In genomic region chr1:167935252-167936067, GRCh38 we compare ENCODE assay signal across 8 cellular contexts. TPM values are rescaled to one million over a fixed set of nuclear protein-coding genes. Genes with fewer than 3 reads are reported as not detected.
DNase-seq lines count a peak whose midpoint lies in the region; ATAC-seq, FAIRE-seq and TF ChIP-seq lines count a peak whose summit lies in the region.

No MANE protein-coding gene starts in this region.

- peak overlapping the region; percentile 91 for H3K9ac ChIP-seq in KMS-11
- peak overlapping the region; percentile 94 for H3K9ac ChIP-seq in SK-N-SH
- H3K9ac ChIP-seq in GM12878 (ENCODE audit: control insufficient read depth, insufficient read depth, low read length) = peak overlapping the region; percentile 96
- H3K9ac ChIP-seq in smooth muscle cell (ENCODE audit: low read depth) = peak overlapping the region; percentile 98

- H3K36me3 ChIP-seq in GM23338 (ENCODE audit: insufficient read depth) (no peaks in the 10 kb centered on the region), KMS-11 (ENCODE audit: insufficient read depth) (no peaks in the 10 kb centered on the region), SK-N-SH (replicated peaks in 1 of 2; ENCODE audit: control insufficient read depth in 1 of 2, insufficient read depth in 2 of 2, low read length in 1 of 2) (no peaks in the 10 kb centered on the region), GM12878 (ENCODE audit: control insufficient read depth in 2 of 2, insufficient read depth in 2 of 2, low read length in 1 of 2) (no peaks in the 10 kb centered on the region), smooth muscle cell (ENCODE audit: low read depth) (no peaks in the 10 kb centered on the region)

- H3K79me2 ChIP-seq in GM23338 (replicated peaks; ENCODE audit: insufficient read depth) = peaks cover 67% of the 10 kb centered on the region
- H3K79me2 ChIP-seq in KMS-11 (ENCODE audit: insufficient read depth, low read depth) = peaks cover 58% of the 10 kb centered on the region
- H3K79me2 ChIP-seq in SK-N-SH (ENCODE audit: insufficient read depth) = peaks cover 85% of the 10 kb centered on the region
- H3K79me2 ChIP-seq in GM12878 (ENCODE audit: control insufficient read depth, insufficient read depth, low read length) = peaks cover 74% of the 10 kb centered on the region
- peaks cover 80% of the 10 kb centered on the region for H3K79me2 ChIP-seq in smooth muscle cell (ENCODE audit: low read depth)

- H4K20me1 ChIP-seq in GM23338 (replicated peaks; ENCODE audit: insufficient read depth) (no peaks in the 10 kb centered on the region), KMS-11 (ENCODE audit: insufficient read depth) (no peaks in the 10 kb centered on the region), SK-N-SH (ENCODE audit: insufficient read depth) (peaks cover 25% of the 10 kb centered on the region), GM12878 (ENCODE audit: control insufficient read depth, insufficient read depth) (no peaks in the 10 kb centered on the region), smooth muscle cell (ENCODE audit: low read depth) (peaks cover 53% of the 10 kb centered on the region)

- peaks cover 25% of the 10 kb centered on the region for H3K4me1 ChIP-seq in GM23338 (ENCODE audit: insufficient read depth)
- H3K4me1 ChIP-seq in KMS-11 (ENCODE audit: low read depth, poor library complexity, severe bottlenecking) = peaks cover 55% of the 10 kb centered on the region
- H3K4me1 ChIP-seq in SK-N-SH (ENCODE audit: control insufficient read depth in 1 of 2, insufficient read depth in 2 of 2, low read depth in 1 of 2, low read length in 1 of 2) = peaks cover 8 to 27% of the 10 kb centered on the region in 2 experiments; a peak in 3 of 4 replicates
- H3K4me1 ChIP-seq in GM12878 (ENCODE audit: control insufficient read depth, insufficient read depth, low read length) = no peaks in the 10 kb centered on the region
- H3K4me1 ChIP-seq in smooth muscle cell (ENCODE audit: low read depth) = peaks cover 23% of the 10 kb centered on the region

- TF ChIP-seq RAD21 in SK-N-SH (IDR thresholded peaks at IDR 0.05; ENCODE audit: low read length) = no peak
- TF ChIP-seq RAD21 in GM12878 (IDR thresholded peaks at IDR 0.05; ENCODE audit: insufficient read depth, low read depth, low read length) = no peak

- BruUV-seq in GM12878 (replicated peaks; lab: Mats Ljungman, UMichigan) = TSS peak; percentile 67

- H3K27ac ChIP-seq in GM23338 (ENCODE audit: low read depth) = peak overlapping the region; percentile 50
- H3K27ac ChIP-seq in KMS-11 = peak overlapping the region; percentile 91
- H3K27ac ChIP-seq in SK-N-SH (ENCODE audit: low read depth in 2 of 2, low read length in 1 of 2) = peak overlapping the region; percentile 87 to 94
- peak overlapping the region; percentile 99 for H3K27ac ChIP-seq in GM12878 (ENCODE audit: control insufficient read depth, insufficient read depth)
- H3K27ac ChIP-seq in smooth muscle cell (ENCODE audit: low read depth) = peak overlapping the region; percentile 97

- H3F3A ChIP-seq in GM23338 (replicated peaks; ENCODE audit: low read depth) (0 out of 2 replicates have a peak, but pooled peaks cover 3% of the 10 kb centered on the region), SK-N-SH (replicated peaks; ENCODE audit: insufficient read depth) (peaks cover 10% of the 10 kb centered on the region), smooth muscle cell (ENCODE audit: low read depth) (peaks cover 5% of the 10 kb centered on the region)

- H3K9me2 ChIP-seq in GM23338 (ENCODE audit: insufficient read depth) (no peaks in the 10 kb centered on the region), SK-N-SH (no peaks in the 10 kb centered on the region)

- TF ChIP-seq EP300 in SK-N-SH (IDR thresholded peaks at IDR 0.05; ENCODE audit: borderline replicate concordance in 1 of 2, low read depth in 1 of 2, low read length in 1 of 2) = no peak
- TF ChIP-seq EP300 in GM12878 (IDR thresholded peaks at IDR 0.05; ENCODE audit: borderline replicate concordance in 1 of 2, control insufficient read depth in 1 of 2, low read depth in 2 of 2, low read length in 2 of 2) = 0 out of 4 replicates have a peak, but pooled peaks of 1 of the 2 experiments have one; percentile 18

- H3K4me3 ChIP-seq in GM23338 (peak overlapping the region; percentile 55), KMS-11 (IDR thresholded peaks at IDR 0.05; ENCODE audit: insufficient read depth, low read depth, low read length) (peak overlapping the region; percentile 58), SK-N-SH (ENCODE audit: low read depth in 2 of 2, low read length in 1 of 2) (peak overlapping the region; percentile 71 to 81), GM12878 (peak overlapping the region; percentile 78), smooth muscle cell (peak overlapping the region; percentile 71)

- H3K27ac Mint-ChIP-seq in GM23338 = peak overlapping the region; percentile 61

- CTCF ChIA-PET in SK-N-SH (lab: Yijun Ruan, JAX) (interaction anchor here (0.6 to 1.1 kb wide), 5 partner anchors 15 to 147 kb away, joined by 3 to 4 read pairs (median 3); no protein-coding TSS in a partner anchor), GM12878 (lab: Yijun Ruan, JAX) (interaction anchor here (0.9 to 2.1 kb wide), 5 partner anchors 10 to 147 kb away, joined by 3 to 13 read pairs (median 3); no protein-coding TSS in a partner anchor)

- H3K9me3 Mint-ChIP-seq in GM23338 = no peaks in the 10 kb centered on the region; the same call in 2 of the 3 replicates

- peak; percentile 28 for DNase-seq in GM10266 (ENCODE audit: extremely low spot score)
- peak; percentile 56 for DNase-seq in GM23338 (ENCODE audit: low spot score)
- DNase-seq in SK-N-SH = peak; percentile 24
- DNase-seq in GM12878 (ENCODE audit: low read depth, low spot score) = no peak
- DNase-seq in iPS-NIHi11 (ENCODE audit: low spot score) = peak; percentile 39
- DNase-seq in smooth muscle cell (lab: John Stamatoyannopoulos, UW; ENCODE audit: unreplicated experiment) = no peak
- DNase-seq in epidermal melanocyte (ENCODE audit: insufficient read length, low spot score) = no peak

- TF ChIP-seq POLR2A in GM12878 (IDR thresholded peaks at IDR 0.05; ENCODE audit: low read depth, low read length) = peak; percentile 73

- H3K9me3 ChIP-seq in SK-N-SH (no peaks in the 10 kb centered on the region), GM12878 (replicated peaks; ENCODE audit: control insufficient read depth, insufficient read depth, low read length) (no peaks in the 10 kb centered on the region), smooth muscle cell (replicated peaks; ENCODE audit: low read depth) (no peaks in the 10 kb centered on the region)

- peak overlapping the region; percentile 84 for H3K4me3 Mint-ChIP-seq in GM23338

- ATAC-seq in GM23338 (peak; percentile 21), GM12878 (peak; percentile 23)

- H3K27me3 ChIP-seq in GM23338 (ENCODE audit: insufficient read depth) (no peaks in the 10 kb centered on the region), KMS-11 (ENCODE audit: insufficient read depth, low read depth) (no peaks in the 10 kb centered on the region), SK-N-SH (ENCODE audit: insufficient read depth) (no peaks in the 10 kb centered on the region), GM12878 (replicated peaks in 1 of 2; ENCODE audit: control insufficient read depth in 2 of 2, insufficient read depth in 2 of 2, low read length in 1 of 2) (no peaks in the 10 kb centered on the region), smooth muscle cell (ENCODE audit: low read depth) (no peaks in the 10 kb centered on the region)

- 2% methylated on average over 34 of the region's 45 CpGs for WGBS in SK-N-SH (ENCODE audit: low lambda C conversion rate)
- 3% methylated on average over 39 of the region's 45 CpGs for WGBS in GM12878 (ENCODE audit: insufficient coverage, insufficient replicate concordance, low lambda C conversion rate, missing lambda C conversion rate)
- 2% methylated on average over 42 of the region's 45 CpGs for WGBS in smooth muscle cell (ENCODE audit: low lambda C conversion rate)

- no peak for FAIRE-seq in GM12878 (lab: Jason Lieb, UNC)

- H3K4me2 ChIP-seq in GM23338 (peak overlapping the region; percentile 93), KMS-11 (peak overlapping the region; percentile 80), SK-N-SH (peak overlapping the region; percentile 89), GM12878 (ENCODE audit: control insufficient read depth, insufficient read depth) (peak overlapping the region; percentile 75), smooth muscle cell (peak overlapping the region; percentile 88)

- SMC1A ChIA-PET in GM12878 (lab: Charles Lee; ENCODE audit: uncharacterized antibody, unreplicated experiment) = interaction anchor here (0.9 to 2.5 kb wide), 10 partner anchors 8 to 221 kb away, joined by 3 to 11 read pairs (median 4); no protein-coding TSS in a partner anchor

- H3K4me1 Mint-ChIP-seq in GM23338 = peaks cover 15% of the 10 kb centered on the region

- in situ Hi-C loops in GM12878 (cut with MboI) = loop anchor here (5.0 kb wide), 1 partner anchor 218 kb away; no protein-coding TSS in a partner anchor

- TF ChIP-seq CTCF in GM10266 (IDR thresholded peaks at IDR 0.05; ENCODE audit: control insufficient read depth, insufficient read depth, low read depth, missing control alignments) = no peak
- no peak for TF ChIP-seq CTCF in GM23338 (conservative IDR thresholded peaks at IDR 0.05; ENCODE audit: low read depth in 2 of 2)
- no peak for TF ChIP-seq CTCF in KMS-11 (conservative IDR thresholded peaks at IDR 0.05; ENCODE audit: low read depth, low read length)
- TF ChIP-seq CTCF in SK-N-SH (IDR thresholded peaks at IDR 0.05) = peak; percentile 8; the same call in 1 of the 2 replicates
- no peak for TF ChIP-seq CTCF in GM12878 (IDR thresholded peaks at IDR 0.05 in 2 of 3, conservative IDR thresholded peaks at IDR 0.05 in 1 of 3; ENCODE audit: control insufficient read depth in 2 of 3, extremely low read depth in 1 of 3, insufficient read depth in 1 of 3, low read depth in 3 of 3, low read length in 3 of 3)
- TF ChIP-seq CTCF in smooth muscle cell (IDR thresholded peaks at IDR 0.05; ENCODE audit: borderline replicate concordance, insufficient read depth, poor library complexity, severe bottlenecking) = no peak

- H3K36me3 Mint-ChIP-seq in GM23338 (ENCODE audit: low read depth) = peaks cover 3% of the 10 kb centered on the region; the same call in 1 of the 3 replicates

- intact Hi-C loops in GM12878 (cut with micrococcal nuclease; ENCODE audit: unreplicated experiment) = loop anchor here (2.0 to 10.0 kb wide), 4 partner anchors 133 to 331 kb away; partner anchors contain the start of gene TIPRL

- POLR2A ChIA-PET in SK-N-SH (lab: Yijun Ruan, JAX) = interaction anchor here (1.0 to 1.3 kb wide), 3 partner anchors 200 to 213 kb away, joined by 3 read pairs; partner anchors contain the start of gene MPZL1
- POLR2A ChIA-PET in GM12878 (lab: Charles Lee) = interaction anchor here (0.6 to 2.5 kb wide), 13 partner anchors 8 to 1222 kb away, joined by 3 to 20 read pairs (median 4); partner anchors contain the start of gene SFT2D2

- H2AFZ ChIP-seq in GM23338 (peak overlapping the region; percentile 77), KMS-11 (ENCODE audit: low read depth) (peak overlapping the region; percentile 70), SK-N-SH (ENCODE audit: low read depth) (peak overlapping the region; percentile 54), GM12878 (ENCODE audit: control insufficient read depth, low read depth, low read length) (peak overlapping the region; percentile 94), smooth muscle cell (ENCODE audit: low read depth) (peak overlapping the region; percentile 35)

- peaks cover 14% of the 10 kb centered on the region for H3K27me3 Mint-ChIP-seq in GM23338 (ENCODE audit: insufficient read depth, low read depth, poor library complexity)

- RAD21 ChIA-PET in GM12878 (lab: Charles Lee; ENCODE audit: unreplicated experiment) = interaction anchor here (0.5 to 2.4 kb wide), 10 partner anchors 8 to 290 kb away, joined by 3 to 12 read pairs (median 4); partner anchors contain the start of gene SFT2D2

RNA-seq across cellular contexts. Expression of gene DCAF6, which starts 1.0 kb away (rescaled TPM):
- total RNA-seq in GM23338 (2014; rRNA removed; shearing (Covaris generic)) = 24.6 and 27.3 TPM in 2 replicates
- polyA plus RNA-seq in GM23338 (2016; fragmentation: Nextera tagmentation; extraction: Ambion mirVana) (16.7 and 18.6 TPM in 2 replicates), SK-N-SH (2012; rRNA removed) (31.3 and 46.1 TPM in 2 replicates), GM12878 (2011; rRNA removed) (62.7 and 98.0 TPM in 2 replicates), GM12878 (2014; fragmentation: Illumina TruSeq; extraction: Trizol) (40.6 and 47.5 TPM in 2 replicates), GM12878 (2014; fragmentation: Nextera tagmentation; extraction: Ambion mirVana) (10 to 100 TPM; 11.4 to 18.3 TPM), GM12878 (2014; rRNA removed) (24.2 and 29.5 TPM in 2 replicates), GM12878 (2016; fragmentation: Nextera tagmentation; extraction: Ambion mirVana) (10 to 100 TPM; 51.2 to 58.1 TPM), smooth muscle cell (27.4 and 33.6 TPM in 2 replicates)
- 50.7 and 65.5 TPM in 2 replicates for polyA plus RNA-seq in SK-N-SH (2012; cell fraction: cytosol; rRNA removed)
- 20.4 and 36.3 TPM in 2 replicates for polyA plus RNA-seq in SK-N-SH (2012; cell fraction: nucleus; rRNA removed)
- total RNA-seq in GM12878 (2013; cell fraction: nucleolus; rRNA removed) = 188 and 208 TPM in 2 replicates
- total RNA-seq in GM12878 (2014; rRNA removed) (25.9 and 29.3 TPM in 2 replicates), GM12878 (2014; rRNA removed; fragmentation: Illumina TruSeq; extraction: Trizol) (36.6 and 39.6 TPM in 2 replicates), GM12878 (2021) (26.2 and 27.8 TPM in 2 replicates), smooth muscle cell (30.0 and 34.9 TPM in 2 replicates)
- 21.0 TPM for polyA plus RNA-seq in GM12878 (2011; ENCODE audit: low read depth)
- 30.7 and 48.6 TPM in 2 replicates for polyA plus RNA-seq in GM12878 (2011; cell fraction: cytosol; rRNA removed)
- 40.0 and 42.7 TPM in 2 replicates for polyA plus RNA-seq in GM12878 (2011; cell fraction: nucleus; rRNA removed)
- polyA plus RNA-seq in GM12878 (2012) = 28.6 and 30.5 TPM in 2 replicates
- 71.9 and 140 TPM in 2 replicates for polyA minus RNA-seq in GM12878 (2011; rRNA and poly(A)+ RNA removed)
- 16.7 and 20.0 TPM in 2 replicates for polyA minus RNA-seq in GM12878 (2011; cell fraction: cytosol; rRNA and poly(A)+ RNA removed)
- 51.3 and 71.8 TPM in 2 replicates for polyA minus RNA-seq in GM12878 (2011; cell fraction: nucleus; rRNA and poly(A)+ RNA removed)

RNA-seq across cellular contexts. Expression of gene MPC2, which starts 1.4 kb away (rescaled TPM):
- 21.6 and 37.2 TPM in 2 replicates for total RNA-seq in GM23338 (2014; rRNA removed; shearing (Covaris generic))
- 71.0 and 76.9 TPM in 2 replicates for polyA plus RNA-seq in GM23338 (2016; fragmentation: Nextera tagmentation; extraction: Ambion mirVana)
- polyA plus RNA-seq in SK-N-SH (2012; rRNA removed) = 15.9 and 21.0 TPM in 2 replicates
- polyA plus RNA-seq in SK-N-SH (2012; cell fraction: cytosol; rRNA removed) = 25.5 and 33.9 TPM in 2 replicates
- 7.0 and 8.0 TPM in 2 replicates for polyA plus RNA-seq in SK-N-SH (2012; cell fraction: nucleus; rRNA removed)
- total RNA-seq in GM12878 (2013; cell fraction: nucleolus; rRNA removed) = 6.9 and 9.0 TPM in 2 replicates
- 58.5 and 59.8 TPM in 2 replicates for total RNA-seq in GM12878 (2014; rRNA removed)
- 60.3 and 64.0 TPM in 2 replicates for total RNA-seq in GM12878 (2014; rRNA removed; fragmentation: Illumina TruSeq; extraction: Trizol)
- total RNA-seq in GM12878 (2021) = 69.0 and 71.7 TPM in 2 replicates
- 44.9 TPM for polyA plus RNA-seq in GM12878 (2011; ENCODE audit: low read depth)
- 66.3 and 108 TPM in 2 replicates for polyA plus RNA-seq in GM12878 (2011; rRNA removed)
- polyA plus RNA-seq in GM12878 (2011; cell fraction: cytosol; rRNA removed) = 29.2 and 32.5 TPM in 2 replicates
- polyA plus RNA-seq in GM12878 (2011; cell fraction: nucleus; rRNA removed) = 15.3 and 20.0 TPM in 2 replicates
- 61.1 and 69.3 TPM in 2 replicates for polyA plus RNA-seq in GM12878 (2012)
- 54.7 and 56.9 TPM in 2 replicates for polyA plus RNA-seq in GM12878 (2014; fragmentation: Illumina TruSeq; extraction: Trizol)
- 10 to 100 TPM; 22.5 to 68.5 TPM for polyA plus RNA-seq in GM12878 (2014; fragmentation: Nextera tagmentation; extraction: Ambion mirVana)
- polyA plus RNA-seq in GM12878 (2014; rRNA removed) = 46.0 and 55.9 TPM in 2 replicates
- polyA plus RNA-seq in GM12878 (2016; fragmentation: Nextera tagmentation; extraction: Ambion mirVana) = 100 to 1,000 TPM; 149 to 164 TPM
- 8.1 and 10.4 TPM in 2 replicates for polyA minus RNA-seq in GM12878 (2011; rRNA and poly(A)+ RNA removed)
- polyA minus RNA-seq in GM12878 (2011; cell fraction: cytosol; rRNA and poly(A)+ RNA removed) = 12.4 and 12.6 TPM in 2 replicates
- 5.7 and 7.3 TPM in 2 replicates for polyA minus RNA-seq in GM12878 (2011; cell fraction: nucleus; rRNA and poly(A)+ RNA removed)
- 47.1 and 58.2 TPM in 2 replicates for total RNA-seq in smooth muscle cell
- 66.5 and 69.9 TPM in 2 replicates for polyA plus RNA-seq in smooth muscle cell

RNA-seq across cellular contexts. Expression of gene ADCY10, which starts 21.5 kb away (rescaled TPM):
- not detected in 2 replicates for total RNA-seq in GM23338 (2014; rRNA removed; shearing (Covaris generic))
- polyA plus RNA-seq in GM23338 (2016; fragmentation: Nextera tagmentation; extraction: Ambion mirVana) = not detected in 2 replicates
- 0.10 and 0.15 TPM in 2 replicates for polyA plus RNA-seq in SK-N-SH (2012; rRNA removed)
- 0.01 and 0.07 TPM in 2 replicates for polyA plus RNA-seq in SK-N-SH (2012; cell fraction: cytosol; rRNA removed)
- polyA plus RNA-seq in SK-N-SH (2012; cell fraction: nucleus; rRNA removed) = 0.12 and 0.18 TPM in 2 replicates
- 0.73 TPM in 1 of 2 replicates, not detected in the other for total RNA-seq in GM12878 (2013; cell fraction: nucleolus; rRNA removed)
- 0.22 TPM in 1 of 2 replicates, not detected in the other for total RNA-seq in GM12878 (2014; rRNA removed)
- not detected in 2 replicates for total RNA-seq in GM12878 (2014; rRNA removed; fragmentation: Illumina TruSeq; extraction: Trizol)
- not detected in 2 replicates for total RNA-seq in GM12878 (2021)
- not detected for polyA plus RNA-seq in GM12878 (2011; ENCODE audit: low read depth)
- 0.07 and 0.22 TPM in 2 replicates for polyA plus RNA-seq in GM12878 (2011; rRNA removed)
- polyA plus RNA-seq in GM12878 (2011; cell fraction: cytosol; rRNA removed) = 0.07 and 0.12 TPM in 2 replicates
- polyA plus RNA-seq in GM12878 (2011; cell fraction: nucleus; rRNA removed) = 0.21 and 0.26 TPM in 2 replicates
- polyA plus RNA-seq in GM12878 (2012) = not detected in 2 replicates
- 0.13 TPM in 1 of 2 replicates, not detected in the other for polyA plus RNA-seq in GM12878 (2014; fragmentation: Illumina TruSeq; extraction: Trizol)
- polyA plus RNA-seq in GM12878 (2014; fragmentation: Nextera tagmentation; extraction: Ambion mirVana) = not detected
- not detected in 2 replicates for polyA plus RNA-seq in GM12878 (2014; rRNA removed)
- polyA plus RNA-seq in GM12878 (2016; fragmentation: Nextera tagmentation; extraction: Ambion mirVana) = not detected
- polyA minus RNA-seq in GM12878 (2011; rRNA and poly(A)+ RNA removed) = 0.05 and 0.29 TPM in 2 replicates
- polyA minus RNA-seq in GM12878 (2011; cell fraction: cytosol; rRNA and poly(A)+ RNA removed) = not detected in 2 replicates
- polyA minus RNA-seq in GM12878 (2011; cell fraction: nucleus; rRNA and poly(A)+ RNA removed) = 0.29 and 0.60 TPM in 2 replicates
- 0.18 TPM in 1 of 2 replicates, not detected in the other for total RNA-seq in smooth muscle cell
- not detected in 2 replicates for polyA plus RNA-seq in smooth muscle cell

Comparison
In these comparisons a context has a peak if more than half of its experiments do, and no peak if none do; other contexts are left out.
1. DNase-seq: peak in GM10266 (single experiment), GM23338 (single experiment), SK-N-SH (single experiment) and iPS-NIHi11 (single experiment); none in GM12878 (single experiment), smooth muscle cell (single experiment) and epidermal melanocyte (single experiment).
2. H2AFZ ChIP-seq: peak in every context shown above with its lines; median percentile 94 in GM12878; 77 in GM23338; 70 in KMS-11; 54 in SK-N-SH; 35 in smooth muscle cell.
3. Peak in every context shown above with its lines, with median percentiles within 50 percentile points of each other: H3K27ac ChIP-seq, H3K4me2 ChIP-seq, H3K4me3 ChIP-seq and H3K9ac ChIP-seq.